In the genomic region with DNA sequence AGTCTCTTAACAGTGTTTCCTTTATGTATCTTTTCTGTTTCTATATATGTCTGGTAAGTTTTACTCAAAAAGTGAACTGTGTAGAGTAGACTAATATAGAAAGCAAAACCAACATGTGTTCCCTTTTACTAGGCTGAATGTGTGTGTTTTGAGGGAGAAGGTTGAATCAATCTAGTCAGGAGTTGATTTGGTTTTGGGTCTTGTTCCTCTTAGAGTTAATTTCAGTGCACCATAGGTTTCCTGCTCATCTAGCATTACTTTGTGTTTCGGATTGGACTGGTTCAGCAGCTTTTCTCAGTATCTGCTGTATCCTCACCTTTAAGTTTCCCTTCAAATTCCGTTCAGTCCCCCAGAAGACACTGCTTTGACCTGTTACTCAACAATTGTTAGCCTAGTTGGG, we compare ENCODE assay signal across 1 cellular context.
TF ChIP-seq lines count a peak whose summit lies in the region.

No MANE protein-coding gene starts in this region.

TF ChIP-seq in GM23338, 12 proteins besides CTCF, POLR2A, EP300 and RAD21 (continued from another document):
- TF ChIP-seq, protein P1, sequence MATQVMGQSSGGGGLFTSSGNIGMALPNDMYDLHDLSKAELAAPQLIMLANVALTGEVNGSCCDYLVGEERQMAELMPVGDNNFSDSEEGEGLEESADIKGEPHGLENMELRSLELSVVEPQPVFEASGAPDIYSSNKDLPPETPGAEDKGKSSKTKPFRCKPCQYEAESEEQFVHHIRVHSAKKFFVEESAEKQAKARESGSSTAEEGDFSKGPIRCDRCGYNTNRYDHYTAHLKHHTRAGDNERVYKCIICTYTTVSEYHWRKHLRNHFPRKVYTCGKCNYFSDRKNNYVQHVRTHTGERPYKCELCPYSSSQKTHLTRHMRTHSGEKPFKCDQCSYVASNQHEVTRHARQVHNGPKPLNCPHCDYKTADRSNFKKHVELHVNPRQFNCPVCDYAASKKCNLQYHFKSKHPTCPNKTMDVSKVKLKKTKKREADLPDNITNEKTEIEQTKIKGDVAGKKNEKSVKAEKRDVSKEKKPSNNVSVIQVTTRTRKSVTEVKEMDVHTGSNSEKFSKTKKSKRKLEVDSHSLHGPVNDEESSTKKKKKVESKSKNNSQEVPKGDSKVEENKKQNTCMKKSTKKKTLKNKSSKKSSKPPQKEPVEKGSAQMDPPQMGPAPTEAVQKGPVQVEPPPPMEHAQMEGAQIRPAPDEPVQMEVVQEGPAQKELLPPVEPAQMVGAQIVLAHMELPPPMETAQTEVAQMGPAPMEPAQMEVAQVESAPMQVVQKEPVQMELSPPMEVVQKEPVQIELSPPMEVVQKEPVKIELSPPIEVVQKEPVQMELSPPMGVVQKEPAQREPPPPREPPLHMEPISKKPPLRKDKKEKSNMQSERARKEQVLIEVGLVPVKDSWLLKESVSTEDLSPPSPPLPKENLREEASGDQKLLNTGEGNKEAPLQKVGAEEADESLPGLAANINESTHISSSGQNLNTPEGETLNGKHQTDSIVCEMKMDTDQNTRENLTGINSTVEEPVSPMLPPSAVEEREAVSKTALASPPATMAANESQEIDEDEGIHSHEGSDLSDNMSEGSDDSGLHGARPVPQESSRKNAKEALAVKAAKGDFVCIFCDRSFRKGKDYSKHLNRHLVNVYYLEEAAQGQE (IDR thresholded peaks at IDR 0.05; ENCODE audit: unreplicated experiment): no peak
- TF ChIP-seq JUNB (IDR thresholded peaks at IDR 0.05; ENCODE audit: unreplicated experiment): no peak
